14 cellular contexts compared by ENCODE assay signal in the genomic region with DNA sequence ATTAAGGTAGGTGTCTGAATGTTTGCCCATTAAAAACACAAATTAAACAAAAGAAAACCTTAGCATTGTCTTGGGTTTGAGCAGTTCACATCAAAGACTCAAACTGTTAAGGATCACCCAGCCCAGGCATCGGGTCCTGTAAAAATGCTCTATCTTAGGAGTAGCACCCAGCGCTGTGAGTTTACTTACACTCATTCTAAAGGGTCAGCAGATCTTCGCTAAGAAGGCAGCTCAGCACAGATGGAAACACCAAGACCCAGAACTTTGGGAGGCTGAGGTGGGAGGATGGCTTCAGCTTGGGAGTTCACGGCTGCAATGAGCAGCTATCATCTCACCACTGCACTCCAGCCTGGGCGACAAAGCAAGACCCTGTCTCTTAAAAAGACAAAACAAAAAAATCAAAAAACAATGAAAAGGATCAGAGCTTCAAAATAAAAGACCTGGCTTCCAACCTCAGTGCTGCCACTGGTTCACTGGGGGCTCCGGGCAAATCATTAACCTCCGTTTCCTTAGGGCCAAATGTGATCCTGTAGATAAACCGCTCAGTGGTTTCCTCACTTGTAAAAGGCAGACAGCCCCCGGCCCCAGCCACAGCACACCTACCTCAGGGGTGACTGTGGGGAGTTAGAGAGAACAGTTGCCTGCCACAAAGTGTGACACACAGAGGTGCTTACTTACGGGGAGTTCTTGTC. TPM values are rescaled to one million over a fixed set of nuclear protein-coding genes. Genes with fewer than 3 reads are reported as not detected.
DNase-seq lines count a peak whose midpoint lies in the region; ATAC-seq, FAIRE-seq and TF ChIP-seq lines count a peak whose summit lies in the region.
"Had no signal": no experiment of that assay in that cellular context is flagged by ENCODE, and none has a peak within 500 bp of the region (broad histone marks: within the 10 kb centered on the region; RNA-seq: fewer than 3 reads in every experiment).

No MANE protein-coding gene starts in this region.

- SMC1A ChIA-PET in GM12878 (lab: Charles Lee; ENCODE audit: uncharacterized antibody, unreplicated experiment), result interaction anchor here (1.0 to 2.8 kb wide), 12 partner anchors 8 to 166 kb away, joined by 3 to 16 read pairs (median 6); a partner anchor contains a TSS

- H3K27ac Mint-ChIP-seq in GM23338 (peak overlapping the region; percentile 65; the same call in 1 of the 2 replicates), T-helper 17 cell (peak overlapping the region; percentile 63)

- TF ChIP-seq CTCF in GM23338 (conservative IDR thresholded peaks at IDR 0.05; ENCODE audit: low read depth in 2 of 2) (no peak), GM12878 (IDR thresholded peaks at IDR 0.05 in 2 of 3, conservative IDR thresholded peaks at IDR 0.05 in 1 of 3; ENCODE audit: control insufficient read depth in 2 of 3, extremely low read depth in 1 of 3, insufficient read depth in 1 of 3, low read depth in 3 of 3, low read length in 3 of 3) (no peak), adrenal gland (IDR thresholded peaks at IDR 0.05) (no peak)

- H3K79me2 ChIP-seq in GM23338 (replicated peaks; ENCODE audit: insufficient read depth) (peaks cover 9% of the 10 kb centered on the region; the same call in 1 of the 2 replicates), GM12878 (ENCODE audit: control insufficient read depth, insufficient read depth, low read length) (no peaks in the 10 kb centered on the region)

- 91% methylated on average over 10 of the region's 10 CpGs for WGBS in GM12878 (ENCODE audit: insufficient coverage, insufficient replicate concordance, low lambda C conversion rate, missing lambda C conversion rate)
- WGBS in adrenal gland, 4 donors, result 74 to 86% (median 80%) methylated on average over 10 of the region's 10 CpGs

- in situ Hi-C loops in GM12878 (cut with MboI), result no loop called here

- H3K36me3 Mint-ChIP-seq in GM23338 (ENCODE audit: low read depth) (peaks cover 86% of the 10 kb centered on the region), T-helper 17 cell (ENCODE audit: low read depth) (peaks cover 7% of the 10 kb centered on the region)

- intact Hi-C loops in GM12878 (cut with micrococcal nuclease; ENCODE audit: unreplicated experiment), result no loop called here
- intact Hi-C loops in posterior vena cava (cut with DNase I), result no loop called here
- intact Hi-C loops in adrenal gland (cut with DNase I), result loop anchor here in 1 of 2 donors (5.0 kb wide), 1 partner anchor 163 kb away; no protein-coding TSS in a partner anchor

- H3K4me2 ChIP-seq in GM23338 (no peak overlapping the region), GM12878 (ENCODE audit: control insufficient read depth, insufficient read depth) (no peak overlapping the region)

- H3K9me2 ChIP-seq in GM23338 (ENCODE audit: insufficient read depth), result no peaks in the 10 kb centered on the region

- RAD21 ChIA-PET in GM12878 (lab: Charles Lee; ENCODE audit: unreplicated experiment), result interaction anchor here (0.9 to 3.2 kb wide), 6 partner anchors 12 to 479 kb away, joined by 3 to 21 read pairs (median 4); no protein-coding TSS in a partner anchor

- ATAC-seq in GM23338 (no peak), T-helper 17 cell (peak; percentile 86), GM12878 (peak; percentile 52), HG03159 (IDR thresholded peaks at IDR 0.05; ENCODE audit: unreplicated experiment) (no peak)

- DNase-seq in GM23338 (ENCODE audit: low spot score) (no peak), T-helper 17 cell (peak in 1 of 3 donors; percentile 16), GM12878 (ENCODE audit: low read depth, low spot score) (no peak), posterior vena cava (ENCODE audit: low spot score) (peak; percentile 49), RCC 7860 (ENCODE audit: low spot score) (no peak), adrenal gland (no peak)
- DNase-seq: DMS79 treated with DMSO at 0.1 percent for 48 hours, naive B cell, NCI-H446, SJCRH30, thyroid gland had no signal

- CTCF ChIA-PET in GM12878 (lab: Yijun Ruan, JAX), result interaction anchor here (0.7 to 4.7 kb wide), 10 partner anchors 12 to 477 kb away, joined by 3 to 20 read pairs (median 4); a partner anchor contains a TSS

- no peak overlapping the region for H2AFZ ChIP-seq in GM23338
- no peak overlapping the region for H2AFZ ChIP-seq in GM12878 (ENCODE audit: control insufficient read depth, low read depth, low read length)

- no peak for TF ChIP-seq RAD21 in GM12878 (IDR thresholded peaks at IDR 0.05; ENCODE audit: insufficient read depth, low read depth, low read length)

- peaks cover 6% of the 10 kb centered on the region; the same call in 1 of the 2 replicates for H4K20me1 ChIP-seq in GM23338 (replicated peaks; ENCODE audit: insufficient read depth)
- no peaks in the 10 kb centered on the region; the same call in 1 of the 2 replicates for H4K20me1 ChIP-seq in GM12878 (ENCODE audit: control insufficient read depth, insufficient read depth)

- peaks cover 58% of the 10 kb centered on the region for H3K36me3 ChIP-seq in GM23338 (ENCODE audit: insufficient read depth)
- peaks cover 28 to 48% of the 10 kb centered on the region in 2 experiments for H3K36me3 ChIP-seq in GM12878 (ENCODE audit: control insufficient read depth in 2 of 2, insufficient read depth in 2 of 2, low read length in 1 of 2)
- peaks cover 0 to 96% of the 10 kb centered on the region in 2 donors for H3K36me3 ChIP-seq in adrenal gland (replicated peaks in 1 of 2)

- no peak overlapping the region for H3K4me3 ChIP-seq in GM23338
- H3K4me3 ChIP-seq in GM12878, result no peak overlapping the region
- no peak overlapping the region for H3K4me3 ChIP-seq in adrenal gland
- H3K4me3 ChIP-seq: dorsolateral prefrontal cortex, SJCRH30, thyroid gland had no signal

- no peaks in the 10 kb centered on the region for H3K9me3 ChIP-seq in T-helper 17 cell (ENCODE audit: control insufficient read depth, low read length, poor library complexity, severe bottlenecking)
- no peaks in the 10 kb centered on the region for H3K9me3 ChIP-seq in GM12878 (replicated peaks; ENCODE audit: control insufficient read depth, insufficient read depth, low read length)
- no peaks in the 10 kb centered on the region for H3K9me3 ChIP-seq in adrenal gland (replicated peaks in 1 of 3)
- H3K9me3 ChIP-seq: SJCRH30, thyroid gland had no signal

- H3K27ac ChIP-seq in GM23338 (ENCODE audit: low read depth) (0 out of 2 replicates have a peak overlapping the region, but pooled peaks have one; percentile 42), GM12878 (ENCODE audit: control insufficient read depth, insufficient read depth) (no peak overlapping the region), adrenal gland (peak overlapping the region in 1 of 5 donors; percentile 9)
- H3K27ac ChIP-seq: SJCRH30, thyroid gland had no signal

- H3F3A ChIP-seq in GM23338 (replicated peaks; ENCODE audit: low read depth), result peaks cover 3% of the 10 kb centered on the region; the same call in 1 of the 2 replicates

- no peaks in the 10 kb centered on the region for H3K4me1 Mint-ChIP-seq in GM23338
- peaks cover 16% of the 10 kb centered on the region for H3K4me1 Mint-ChIP-seq in T-helper 17 cell

- no peaks in the 10 kb centered on the region; the same call in 2 of the 3 replicates for H3K9me3 Mint-ChIP-seq in GM23338
- H3K9me3 Mint-ChIP-seq: naive B cell had no signal

- FAIRE-seq in GM12878 (lab: Jason Lieb, UNC), result no peak
- FAIRE-seq in RCC 7860 (lab: Jason Lieb, UNC), result no peak

- BruUV-seq in GM12878 (replicated peaks; lab: Mats Ljungman, UMichigan), result no TSS peak

- TF ChIP-seq EP300 in GM12878 (IDR thresholded peaks at IDR 0.05; ENCODE audit: borderline replicate concordance in 1 of 2, control insufficient read depth in 1 of 2, low read depth in 2 of 2, low read length in 2 of 2), result no peak

- H3K4me1 ChIP-seq in GM23338 (ENCODE audit: insufficient read depth) (no peaks in the 10 kb centered on the region), GM12878 (ENCODE audit: control insufficient read depth, insufficient read depth, low read length) (no peaks in the 10 kb centered on the region), adrenal gland (replicated peaks in 1 of 2) (peaks cover 0 to 20% of the 10 kb centered on the region in 2 donors)
- H3K4me1 ChIP-seq: SJCRH30 had no signal

- TF ChIP-seq POLR2A in GM12878 (IDR thresholded peaks at IDR 0.05; ENCODE audit: low read depth, low read length), result no peak
- TF ChIP-seq POLR2A in adrenal gland (IDR thresholded peaks at IDR 0.05), result no peak

- no peak overlapping the region for H3K9ac ChIP-seq in GM12878 (ENCODE audit: control insufficient read depth, insufficient read depth, low read length)

- H3K27me3 ChIP-seq in GM23338 (ENCODE audit: insufficient read depth) (no peaks in the 10 kb centered on the region), GM12878 (replicated peaks in 1 of 2; ENCODE audit: control insufficient read depth in 2 of 2, insufficient read depth in 2 of 2, low read length in 1 of 2) (no peaks in the 10 kb centered on the region), adrenal gland (no peaks in the 10 kb centered on the region)
- H3K27me3 ChIP-seq: dorsolateral prefrontal cortex, SJCRH30, thyroid gland had no signal

- no peak overlapping the region for H3K4me3 Mint-ChIP-seq in GM23338
- no peak overlapping the region for H3K4me3 Mint-ChIP-seq in T-helper 17 cell
- H3K4me3 Mint-ChIP-seq: naive B cell had no signal

- POLR2A ChIA-PET in GM12878 (lab: Charles Lee), result interaction anchor here (2.0 kb wide), 1 partner anchor 24 kb away, joined by 11 read pairs; no protein-coding TSS in a partner anchor

- peaks cover 6% of the 10 kb centered on the region for H3K27me3 Mint-ChIP-seq in GM23338 (ENCODE audit: insufficient read depth, low read depth, poor library complexity)
- no peaks in the 10 kb centered on the region for H3K27me3 Mint-ChIP-seq in T-helper 17 cell
- H3K27me3 Mint-ChIP-seq: naive B cell had no signal

RNA-seq across cellular contexts. Expression of a gene that starts 11.1 kb away (rescaled TPM):
- 11.9 and 15.0 TPM in 2 replicates for total RNA-seq in GM23338 (2014; rRNA removed; shearing (Covaris generic))
- polyA plus RNA-seq in GM23338 (2016; fragmentation: Nextera tagmentation; extraction: Ambion mirVana), result 25.5 and 26.1 TPM in 2 replicates
- total RNA-seq in T-helper 17 cell, result 10 to 100 TPM; 64.4 to 70.0 TPM
- 42.8 and 47.0 TPM in 2 replicates for total RNA-seq in GM12878 (2013; cell fraction: nucleolus; rRNA removed)
- 16.7 and 23.9 TPM in 2 replicates for total RNA-seq in GM12878 (2014; rRNA removed)
- 13.4 and 16.0 TPM in 2 replicates for total RNA-seq in GM12878 (2014; rRNA removed; fragmentation: Illumina TruSeq; extraction: Trizol)
- 20.7 and 24.1 TPM in 2 replicates for total RNA-seq in GM12878 (2021)
- polyA plus RNA-seq in GM12878 (2011; ENCODE audit: low read depth), result 10.9 TPM
- 11.9 and 21.1 TPM in 2 replicates for polyA plus RNA-seq in GM12878 (2011; rRNA removed)
- 15.1 and 18.4 TPM in 2 replicates for polyA plus RNA-seq in GM12878 (2011; cell fraction: cytosol; rRNA removed)
- polyA plus RNA-seq in GM12878 (2011; cell fraction: nucleus; rRNA removed), result 43.8 and 51.2 TPM in 2 replicates
- 18.6 and 23.9 TPM in 2 replicates for polyA plus RNA-seq in GM12878 (2012)
- polyA plus RNA-seq in GM12878 (2014; fragmentation: Illumina TruSeq; extraction: Trizol), result 19.5 and 25.8 TPM in 2 replicates
- 10 to 100 TPM; 10.5 to 11.4 TPM for polyA plus RNA-seq in GM12878 (2014; fragmentation: Nextera tagmentation; extraction: Ambion mirVana)
- polyA plus RNA-seq in GM12878 (2014; rRNA removed), result 13.8 and 14.4 TPM in 2 replicates
- polyA plus RNA-seq in GM12878 (2016; fragmentation: Nextera tagmentation; extraction: Ambion mirVana), result 10 to 100 TPM; 19.6 to 20.8 TPM
- polyA minus RNA-seq in GM12878 (2011; rRNA and poly(A)+ RNA removed), result 21.4 and 26.0 TPM in 2 replicates
- polyA minus RNA-seq in GM12878 (2011; cell fraction: cytosol; rRNA and poly(A)+ RNA removed), result 9.5 and 11.2 TPM in 2 replicates
- 19.2 and 29.9 TPM in 2 replicates for polyA minus RNA-seq in GM12878 (2011; cell fraction: nucleus; rRNA and poly(A)+ RNA removed)
- total RNA-seq in posterior vena cava, result 10 to 100 TPM; 28.3 to 37.2 TPM
- 10 to 100 TPM; 23.6 to 63.2 (median 48.4) TPM for total RNA-seq in adrenal gland
- 10 to 100 TPM; 51.2 to 58.6 (median 54.1) TPM for polyA plus RNA-seq in adrenal gland

RNA-seq across cellular contexts. Expression of a gene that starts 39.1 kb away (rescaled TPM):
- total RNA-seq in GM23338 (2014; rRNA removed; shearing (Covaris generic)), result 1.7 and 1.8 TPM in 2 replicates
- polyA plus RNA-seq in GM23338 (2016; fragmentation: Nextera tagmentation; extraction: Ambion mirVana), result 1.1 and 1.4 TPM in 2 replicates
- total RNA-seq in T-helper 17 cell, result not detected
- 17.7 and 19.0 TPM in 2 replicates for total RNA-seq in GM12878 (2013; cell fraction: nucleolus; rRNA removed)
- 1.9 and 2.2 TPM in 2 replicates for total RNA-seq in GM12878 (2014; rRNA removed)
- total RNA-seq in GM12878 (2014; rRNA removed; fragmentation: Illumina TruSeq; extraction: Trizol), result 1.7 and 2.0 TPM in 2 replicates
- total RNA-seq in GM12878 (2021), result 2.3 TPM in 2 replicates
- polyA plus RNA-seq in GM12878 (2011; ENCODE audit: low read depth), result 0.47 TPM
- 12.5 and 14.2 TPM in 2 replicates for polyA plus RNA-seq in GM12878 (2011; rRNA removed)
- 10.7 and 11.8 TPM in 2 replicates for polyA plus RNA-seq in GM12878 (2011; cell fraction: cytosol; rRNA removed)
- 8.3 and 11.2 TPM in 2 replicates for polyA plus RNA-seq in GM12878 (2011; cell fraction: nucleus; rRNA removed)
- 0.54 and 0.97 TPM in 2 replicates for polyA plus RNA-seq in GM12878 (2012)
- 1.7 TPM in 2 replicates for polyA plus RNA-seq in GM12878 (2014; fragmentation: Illumina TruSeq; extraction: Trizol)
- under 1 TPM; 0.47 to 0.69 TPM for polyA plus RNA-seq in GM12878 (2014; fragmentation: Nextera tagmentation; extraction: Ambion mirVana)
- polyA plus RNA-seq in GM12878 (2014; rRNA removed), result 1.5 and 1.6 TPM in 2 replicates
- 1 to 10 TPM; 1.2 to 1.6 TPM for polyA plus RNA-seq in GM12878 (2016; fragmentation: Nextera tagmentation; extraction: Ambion mirVana)
- 26.0 and 31.7 TPM in 2 replicates for polyA minus RNA-seq in GM12878 (2011; rRNA and poly(A)+ RNA removed)
- polyA minus RNA-seq in GM12878 (2011; cell fraction: cytosol; rRNA and poly(A)+ RNA removed), result 4.1 and 4.9 TPM in 2 replicates
- polyA minus RNA-seq in GM12878 (2011; cell fraction: nucleus; rRNA and poly(A)+ RNA removed), result 7.4 and 8.3 TPM in 2 replicates
- total RNA-seq in posterior vena cava, result 1 to 10 TPM in 1 of 2 donors, under 1 TPM in 1; 0.88 to 1.1 TPM
- 10 to 100 TPM in 3 of 8 donors, 1 to 10 TPM in 5; 1.4 to 13.3 (median 7.5) TPM for total RNA-seq in adrenal gland
- polyA plus RNA-seq in adrenal gland, result 1 to 10 TPM; 2.0 to 5.0 (median 2.7) TPM

RNA-seq across cellular contexts. Expression of a gene that starts 57.7 kb away (rescaled TPM):
- total RNA-seq in GM23338 (2014; rRNA removed; shearing (Covaris generic)), result not detected in 2 replicates
- not detected in 2 replicates for polyA plus RNA-seq in GM23338 (2016; fragmentation: Nextera tagmentation; extraction: Ambion mirVana)
- total RNA-seq in T-helper 17 cell, result not detected
- not detected in 2 replicates for total RNA-seq in GM12878 (2013; cell fraction: nucleolus; rRNA removed)
- total RNA-seq in GM12878 (2014; rRNA removed), result not detected in 2 replicates
- total RNA-seq in GM12878 (2014; rRNA removed; fragmentation: Illumina TruSeq; extraction: Trizol), result not detected in 2 replicates
- total RNA-seq in GM12878 (2021), result not detected in 2 replicates
- not detected for polyA plus RNA-seq in GM12878 (2011; ENCODE audit: low read depth)
- not detected in 2 replicates for polyA plus RNA-seq in GM12878 (2011; rRNA removed)
- polyA plus RNA-seq in GM12878 (2011; cell fraction: cytosol; rRNA removed), result 0.15 TPM in 1 of 2 replicates, not detected in the other
- polyA plus RNA-seq in GM12878 (2011; cell fraction: nucleus; rRNA removed), result not detected in 2 replicates
- polyA plus RNA-seq in GM12878 (2012), result not detected in 2 replicates
- not detected in 2 replicates for polyA plus RNA-seq in GM12878 (2014; fragmentation: Illumina TruSeq; extraction: Trizol)
- not detected for polyA plus RNA-seq in GM12878 (2014; fragmentation: Nextera tagmentation; extraction: Ambion mirVana)
- polyA plus RNA-seq in GM12878 (2014; rRNA removed), result not detected in 2 replicates
- not detected for polyA plus RNA-seq in GM12878 (2016; fragmentation: Nextera tagmentation; extraction: Ambion mirVana)
- polyA minus RNA-seq in GM12878 (2011; rRNA and poly(A)+ RNA removed), result not detected in 2 replicates
- polyA minus RNA-seq in GM12878 (2011; cell fraction: cytosol; rRNA and poly(A)+ RNA removed), result not detected in 2 replicates
- polyA minus RNA-seq in GM12878 (2011; cell fraction: nucleus; rRNA and poly(A)+ RNA removed), result not detected in 2 replicates
- total RNA-seq in posterior vena cava, result not detected
- total RNA-seq in adrenal gland, result not detected
- polyA plus RNA-seq in adrenal gland, result not detected
- total RNA-seq: LHCN-M2, SJCRH30, thyroid gland had no signal

Comparison
In these comparisons a context has a peak if more than half of its experiments do, and no peak if none do; other contexts are left out.
1. ATAC-seq: peak in T-helper 17 cell (single experiment) and GM12878 (single experiment); none in GM23338 (single experiment) and HG03159 (single experiment).